In the genomic region with DNA sequence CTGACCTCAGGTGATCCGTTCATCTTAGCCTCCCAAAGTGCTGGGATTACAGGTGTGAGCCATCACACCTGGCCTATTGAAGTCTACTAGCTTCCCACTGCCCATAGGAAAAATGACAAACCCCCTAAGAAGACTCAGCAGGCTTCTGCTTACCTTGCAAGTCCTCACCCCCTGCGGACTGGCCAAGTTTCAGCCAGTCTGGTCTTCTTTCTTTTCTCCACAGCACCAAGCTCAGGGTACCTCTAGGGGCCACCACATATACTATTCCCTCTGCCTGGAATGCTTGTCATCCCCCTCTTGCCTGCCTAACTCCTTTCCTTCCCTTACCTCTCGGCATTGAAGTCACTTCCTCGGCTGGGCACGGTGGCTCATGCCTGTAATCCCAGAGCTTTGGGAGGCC, we compare ENCODE assay signal across 22 cellular contexts. TPM values are rescaled to one million over a fixed set of nuclear protein-coding genes. Genes with fewer than 3 reads are reported as not detected.
DNase-seq lines count a peak whose midpoint lies in the region; ATAC-seq, FAIRE-seq and TF ChIP-seq lines count a peak whose summit lies in the region.
"Had no signal": no experiment of that assay in that cellular context is flagged by ENCODE, and none has a peak within 500 bp of the region (broad histone marks: within the 10 kb centered on the region; RNA-seq: fewer than 3 reads in every experiment).

No MANE protein-coding gene starts in this region.

- CTCF ChIA-PET in RWPE1 (lab: Yijun Ruan, JAX) (no interaction called here), H1 (lab: Charles Lee; ENCODE audit: partially characterized antibody) (interaction anchor here (1.4 to 10.0 kb wide), 7 partner anchors 13 to 64 kb away, joined by 3 to 96 read pairs (median 5); no protein-coding TSS in a partner anchor)

- H3K4me3 Mint-ChIP-seq in GM23338 = no peak overlapping the region
- H3K4me3 Mint-ChIP-seq in activated T-helper 2 cell treated with anti-CD3 and anti-CD28 coated beads, Interferon-gamma antibody, Interleukin-2, Interleukin-4, amounts not matched to agents 10 μg/mL and 5 μg/mL and 100 μg/mL, durations not matched to agents 14 hours and 24 hours and 36 hours (ENCODE audit: low read depth) = no peak overlapping the region
- H3K4me3 Mint-ChIP-seq: CD4-positive, CD25-positive, alpha-beta regulatory T cell; CD8-positive, alpha-beta memory T cell had no signal

- intact Hi-C loops in kidney (cut with DNase I) = no loop called here
- intact Hi-C loops in activated T-helper 2 cell treated with anti-CD3 and anti-CD28 coated beads, Interferon-gamma antibody, Interleukin-2, Interleukin-4, amounts not matched to agents 10 μg/mL and 5 μg/mL and 100 μg/mL, durations not matched to agents 14 hours and 24 hours and 36 hours (cut with micrococcal nuclease) = no loop called here

- H3K9me2 ChIP-seq in GM23338 (ENCODE audit: insufficient read depth) (no peaks in the 10 kb centered on the region), MM.1S (replicated peaks; ENCODE audit: insufficient read depth, low read length) (no peaks in the 10 kb centered on the region)

- H3K4me1 Mint-ChIP-seq in GM23338 = peaks cover 31% of the 10 kb centered on the region
- peaks cover 13% of the 10 kb centered on the region for H3K4me1 Mint-ChIP-seq in activated T-helper 2 cell treated with anti-CD3 and anti-CD28 coated beads, Interferon-gamma antibody, Interleukin-2, Interleukin-4, amounts not matched to agents 10 μg/mL and 5 μg/mL and 100 μg/mL, durations not matched to agents 14 hours and 24 hours and 36 hours (ENCODE audit: low read depth)
- H3K4me1 Mint-ChIP-seq: CD8-positive, alpha-beta memory T cell had no signal

- no peak overlapping the region for H3K18ac ChIP-seq in H1 (ENCODE audit: extremely low read depth, low read length)

- no peak overlapping the region for H2BK12ac ChIP-seq in H1 (ENCODE audit: low read depth, low read length)

- H2AFZ ChIP-seq in GM23338 (no peak overlapping the region), H1 (ENCODE audit: low read length) (no peak overlapping the region), MM.1S (ENCODE audit: low read length) (no peak overlapping the region)
- H2AFZ ChIP-seq: GM23248 had no signal

- H2AK5ac ChIP-seq in H1 (ENCODE audit: low read depth, low read length) = no peak overlapping the region

- no peak overlapping the region for H2BK20ac ChIP-seq in H1 (ENCODE audit: low read length)

- H3K4ac ChIP-seq in H1 (replicated peaks; ENCODE audit: insufficient read length, low read depth, low read length) = no peak overlapping the region

- H3K4me1 ChIP-seq in GM23338 (ENCODE audit: insufficient read depth) (peaks cover 9% of the 10 kb centered on the region), H1 (replicated peaks in 1 of 4; ENCODE audit: control insufficient read depth in 3 of 4, insufficient read depth in 4 of 4, low read length in 3 of 4) (peaks cover 4 to 16% (median 10%) of the 10 kb centered on the region in 4 experiments), kidney (ENCODE audit: control insufficient read depth in 1 of 2, insufficient read depth in 1 of 2, low read depth in 1 of 2, low read length in 2 of 2) (peaks cover 21 to 24% of the 10 kb centered on the region in 2 donors), MM.1S (ENCODE audit: low read length) (peaks cover 13% of the 10 kb centered on the region)

- H3K23ac ChIP-seq in H1 (ENCODE audit: insufficient read length) = no peak overlapping the region

- H2BK5ac ChIP-seq in H1 (ENCODE audit: low read depth, low read length) = no peak overlapping the region

- POLR2A ChIA-PET in RWPE1 (lab: Yijun Ruan, JAX; ENCODE audit: low non-redundant PET) (no interaction called here), H1 (lab: Charles Lee; ENCODE audit: partially characterized antibody) (no interaction called here)

- H3K27ac ChIP-seq in GM23338 (ENCODE audit: low read depth) (no peak overlapping the region), RWPE1 (peak overlapping the region; percentile 27; the same call in 1 of the 2 replicates), H1 (ENCODE audit: low read depth, low read length) (no peak overlapping the region), kidney (ENCODE audit: low read depth in 2 of 2, low read length in 2 of 2) (no peak overlapping the region), MM.1S (ENCODE audit: low read length) (no peak overlapping the region)
- H3K27ac ChIP-seq: GM23248, KMS-11 had no signal

- WGBS in H1 (ENCODE audit: extremely low coverage in 1 of 2, insufficient coverage in 1 of 2, insufficient read length in 1 of 2, insufficient replicate concordance in 2 of 2, low coverage in 1 of 2, low lambda C conversion rate in 2 of 2, missing lambda C conversion rate in 1 of 2), 2 experiments = 60% methylated on average over 4 of the region's 5 CpGs; no CpG with 5 or more reads in 1 of the 2 experiments

- H3F3A ChIP-seq in GM23338 (replicated peaks; ENCODE audit: low read depth) = no peaks in the 10 kb centered on the region
- H3F3A ChIP-seq in MM.1S (ENCODE audit: insufficient read depth, low read length) = no peaks in the 10 kb centered on the region

- H3K36me3 ChIP-seq in GM23338 (ENCODE audit: insufficient read depth) = no peaks in the 10 kb centered on the region
- H3K36me3 ChIP-seq in H1 (ENCODE audit: control insufficient read depth in 2 of 4, insufficient read depth in 4 of 4, low read length in 3 of 4) = no peaks in the 10 kb centered on the region
- no peaks in the 10 kb centered on the region for H3K36me3 ChIP-seq in kidney (ENCODE audit: control insufficient read depth in 1 of 2, insufficient read depth in 2 of 2, low read length in 2 of 2)
- no peaks in the 10 kb centered on the region for H3K36me3 ChIP-seq in MM.1S (replicated peaks; ENCODE audit: insufficient read depth, low read length)
- H3K36me3 ChIP-seq: BE2C had no signal

- H3K79me2 ChIP-seq in GM23338 (replicated peaks; ENCODE audit: insufficient read depth) (no peaks in the 10 kb centered on the region), H1 (ENCODE audit: control insufficient read depth in 1 of 2, insufficient read depth in 2 of 2, low read length in 2 of 2) (no peaks in the 10 kb centered on the region), MM.1S (ENCODE audit: low read length) (no peaks in the 10 kb centered on the region)

- TF ChIP-seq CTCF in GM23338 (conservative IDR thresholded peaks at IDR 0.05; ENCODE audit: low read depth in 2 of 2) (0 out of 4 replicates have a peak, but pooled peaks of 1 of the 2 experiments have one; percentile 6), RWPE1 (conservative IDR thresholded peaks at IDR 0.05; ENCODE audit: low read depth) (no peak), H1 (IDR thresholded peaks at IDR 0.05; ENCODE audit: control extremely low read depth in 1 of 3, insufficient read depth in 1 of 3, low read depth in 1 of 3, low read length in 3 of 3) (no peak), kidney (IDR thresholded peaks at IDR 0.05; ENCODE audit: borderline replicate concordance, extremely low read depth, insufficient read depth) (no peak), MM.1S (IDR thresholded peaks at IDR 0.05; ENCODE audit: low read length) (no peak)

- no peak overlapping the region for H4K5ac ChIP-seq in H1 (ENCODE audit: insufficient read length, low read depth, low read length)

- H3K56ac ChIP-seq in H1 (replicated peaks; ENCODE audit: insufficient read length, low read depth, low read length) = no peak overlapping the region

- H3K27ac Mint-ChIP-seq in GM23338 = no peak overlapping the region
- no peak overlapping the region for H3K27ac Mint-ChIP-seq in activated T-helper 2 cell treated with anti-CD3 and anti-CD28 coated beads, Interferon-gamma antibody, Interleukin-2, Interleukin-4, amounts not matched to agents 10 μg/mL and 5 μg/mL and 100 μg/mL, durations not matched to agents 14 hours and 24 hours and 36 hours
- H3K27ac Mint-ChIP-seq: CD4-positive, CD25-positive, alpha-beta regulatory T cell; CD8-positive, alpha-beta memory T cell had no signal

- no peak overlapping the region for H2BK15ac ChIP-seq in H1 (ENCODE audit: low read length)

- FAIRE-seq in H1 (lab: Jason Lieb, UNC) (no peak), kidney (lab: Jason Lieb, UNC) (no peak)
- FAIRE-seq: GM12878 had no signal

- no peak for TF ChIP-seq EP300 in H1 (IDR thresholded peaks at IDR 0.05; ENCODE audit: borderline replicate concordance in 1 of 2, low read depth in 2 of 2, low read length in 2 of 2)

- no peak overlapping the region for H3K4me2 ChIP-seq in GM23338
- no peak overlapping the region for H3K4me2 ChIP-seq in H1 (ENCODE audit: insufficient read depth in 1 of 2, low read depth in 2 of 2, low read length in 2 of 2)
- H3K4me2 ChIP-seq in MM.1S (ENCODE audit: low read depth, low read length) = no peak overlapping the region
- H3K4me2 ChIP-seq: KMS-11 had no signal

- H3K9ac ChIP-seq in H1 (replicated peaks in 1 of 4; ENCODE audit: extremely low read depth in 1 of 4, low read depth in 3 of 4, low read length in 3 of 4) (no peak overlapping the region), kidney (ENCODE audit: low read length in 2 of 2) (no peak overlapping the region), MM.1S (ENCODE audit: low read length) (no peak overlapping the region)
- H3K9ac ChIP-seq: GM23248, KMS-11 had no signal

- no peak overlapping the region for H2BK120ac ChIP-seq in H1 (replicated peaks; ENCODE audit: low read depth, low read length)

- H3K14ac ChIP-seq in H1 (ENCODE audit: insufficient read length) = no peak overlapping the region

- H4K91ac ChIP-seq in H1 (replicated peaks; ENCODE audit: insufficient read length, low read length) = no peak overlapping the region

- TF ChIP-seq RAD21 in H1 (IDR thresholded peaks at IDR 0.05 in 1 of 2, conservative IDR thresholded peaks at IDR 0.05 in 1 of 2; ENCODE audit: low read depth in 2 of 2, low read length in 2 of 2) = no peak

- H3K36me3 Mint-ChIP-seq in GM23338 (ENCODE audit: low read depth) = no peaks in the 10 kb centered on the region; the same call in 2 of the 3 replicates
- H3K36me3 Mint-ChIP-seq in activated T-helper 2 cell treated with anti-CD3 and anti-CD28 coated beads, Interferon-gamma antibody, Interleukin-2, Interleukin-4, amounts not matched to agents 10 μg/mL and 5 μg/mL and 100 μg/mL, durations not matched to agents 14 hours and 24 hours and 36 hours (ENCODE audit: low read depth) = no peaks in the 10 kb centered on the region
- H3K36me3 Mint-ChIP-seq: CD4-positive, CD25-positive, alpha-beta regulatory T cell; CD8-positive, alpha-beta memory T cell had no signal

- H4K20me1 ChIP-seq in GM23338 (replicated peaks; ENCODE audit: insufficient read depth) (no peaks in the 10 kb centered on the region), H1 (replicated peaks in 1 of 2; ENCODE audit: control insufficient read depth in 1 of 2, insufficient read depth in 2 of 2, low read length in 2 of 2) (no peaks in the 10 kb centered on the region), MM.1S (ENCODE audit: insufficient read depth, low read length) (no peaks in the 10 kb centered on the region)

- no peak overlapping the region for H4K8ac ChIP-seq in H1 (ENCODE audit: extremely low read depth, insufficient read depth, low read length)

- DNase-seq in GM23338 (ENCODE audit: low spot score) (peak; percentile 47), RWPE1 (ENCODE audit: low spot score) (no peak), H1 (ENCODE audit: low read depth in 1 of 2, low spot score in 2 of 2) (no peak), kidney (peak; percentile 20), MM.1S (no peak), RPMI8226 (no peak)
- DNase-seq in activated T-helper 2 cell treated with anti-CD3 and anti-CD28 coated beads, Interferon-gamma antibody, Interleukin-2, Interleukin-4, amounts not matched to agents 10 μg/mL and 5 μg/mL and 100 μg/mL, durations not matched to agents 14 hours and 24 hours and 36 hours (ENCODE audit: low spot score) = no peak
- DNase-seq: ACHN; BE2C; C1 segment of cervical spinal cord; CD4-positive, CD25-positive, alpha-beta regulatory T cell; CD8-positive, alpha-beta memory T cell; COR-L47; DMS 273 treated with DMSO at 0.1 percent for 48 hours; DMS53; DND-41; EL; GM23248; H7 had no signal

- peak; percentile 29; the same call in 2 of the 3 replicates for ATAC-seq in GM23338
- ATAC-seq: GM12878 had no signal

- H3K9me3 Mint-ChIP-seq in GM23338 = no peaks in the 10 kb centered on the region
- H3K9me3 Mint-ChIP-seq in activated T-helper 2 cell treated with anti-CD3 and anti-CD28 coated beads, Interferon-gamma antibody, Interleukin-2, Interleukin-4, amounts not matched to agents 10 μg/mL and 5 μg/mL and 100 μg/mL, durations not matched to agents 14 hours and 24 hours and 36 hours = no peaks in the 10 kb centered on the region
- H3K9me3 Mint-ChIP-seq: CD8-positive, alpha-beta memory T cell had no signal

- H3K4me3 ChIP-seq in GM23338 (no peak overlapping the region), H1 (ENCODE audit: extremely low read depth in 1 of 4, insufficient read depth in 2 of 4, low read depth in 3 of 4, low read length in 4 of 4) (no peak overlapping the region), kidney (ENCODE audit: low read length in 2 of 2) (no peak overlapping the region), MM.1S (ENCODE audit: low read length) (no peak overlapping the region)
- H3K4me3 ChIP-seq: GM12878, GM23248 had no signal

- H3K27me3 Mint-ChIP-seq in GM23338 (ENCODE audit: insufficient read depth, low read depth, poor library complexity) = peaks cover 9% of the 10 kb centered on the region
- peaks cover 2% of the 10 kb centered on the region for H3K27me3 Mint-ChIP-seq in activated T-helper 2 cell treated with anti-CD3 and anti-CD28 coated beads, Interferon-gamma antibody, Interleukin-2, Interleukin-4, amounts not matched to agents 10 μg/mL and 5 μg/mL and 100 μg/mL, durations not matched to agents 14 hours and 24 hours and 36 hours (ENCODE audit: low read depth)
- H3K27me3 Mint-ChIP-seq: CD4-positive, CD25-positive, alpha-beta regulatory T cell had no signal

- no peaks in the 10 kb centered on the region for H3K27me3 ChIP-seq in GM23338 (ENCODE audit: insufficient read depth)
- no peaks in the 10 kb centered on the region for H3K27me3 ChIP-seq in H1 (replicated peaks in 1 of 4; ENCODE audit: control insufficient read depth in 3 of 4, extremely low read depth in 1 of 4, insufficient read depth in 3 of 4, low read length in 3 of 4)
- no peaks in the 10 kb centered on the region for H3K27me3 ChIP-seq in MM.1S (replicated peaks; ENCODE audit: insufficient read depth, low read length)
- H3K27me3 ChIP-seq: BE2C had no signal

- no peaks in the 10 kb centered on the region for H3K79me1 ChIP-seq in H1 (ENCODE audit: low read depth, low read length)

- TF ChIP-seq POLR2A in H1 (IDR thresholded peaks at IDR 0.05; ENCODE audit: control extremely low read depth in 1 of 2, low read depth in 2 of 2, low read length in 2 of 2) = no peak

- no peaks in the 10 kb centered on the region for H3K23me2 ChIP-seq in H1 (ENCODE audit: low read depth, low read length)

- H3K9me3 ChIP-seq in H1 (ENCODE audit: insufficient read depth in 2 of 2, low read depth in 1 of 2, low read length in 1 of 2) (no peaks in the 10 kb centered on the region), kidney (ENCODE audit: control insufficient read depth in 1 of 2, low read length in 2 of 2) (no peaks in the 10 kb centered on the region), MM.1S (replicated peaks; ENCODE audit: insufficient read depth, low read length) (no peaks in the 10 kb centered on the region)
- H3K9me3 ChIP-seq: BE2C had no signal

RNA-seq across cellular contexts. Expression of a gene that starts 31.2 kb away (rescaled TPM):
- 0.27 TPM in 1 of 2 replicates, not detected in the other for total RNA-seq in GM23338 (2014; rRNA removed; shearing (Covaris generic))
- polyA plus RNA-seq in GM23338 (2016; fragmentation: Nextera tagmentation; extraction: Ambion mirVana) (not detected in 2 replicates), H1 (2011; rRNA removed) (0.22 and 0.35 TPM in 2 replicates), kidney (ENCODE audit: insufficient read depth, low read depth, low replicate concordance) (9.3 TPM)
- 0.37 and 0.71 TPM in 2 replicates for total RNA-seq in H1 (2021; fragmentation: NEBNext Ultra II Directional; extraction: Animal tissue kit (Norgen Biotek cat#: 25700))
- polyA plus RNA-seq in H1 (2011; cell fraction: cytosol; rRNA removed) = 0.40 TPM
- polyA plus RNA-seq in H1 (2011; cell fraction: nucleus; rRNA removed) = 2.4 TPM
- 0.54 to 0.84 TPM (median 0.60 TPM) in 4 replicates for polyA plus RNA-seq in H1 (2012, experiment 1 of 2)
- 0.17 TPM for polyA plus RNA-seq in H1 (2012, experiment 2 of 2)
- 0.20 TPM for polyA plus RNA-seq in H1 (2013, experiment 1 of 2)
- 0.37 TPM for polyA plus RNA-seq in H1 (2013, experiment 2 of 2)
- 0.35 and 1.1 TPM in 2 replicates for polyA minus RNA-seq in H1 (2011; rRNA and poly(A)+ RNA removed)
- 1.5 TPM for polyA minus RNA-seq in H1 (2011; cell fraction: cytosol; rRNA and poly(A)+ RNA removed)
- 0.40 TPM for polyA minus RNA-seq in H1 (2011; cell fraction: nucleus; rRNA and poly(A)+ RNA removed)
- 156 TPM for total RNA-seq in kidney
- not detected in 2 replicates for total RNA-seq in activated T-helper 2 cell treated with anti-CD3 and anti-CD28 coated beads, Interferon-gamma antibody, Interleukin-2, Interleukin-4, amounts not matched to agents 10 μg/mL and 5 μg/mL and 100 μg/mL, durations not matched to agents 14 hours and 24 hours and 36 hours
- total RNA-seq: G401 had no signal
- polyA plus RNA-seq: CD8-positive, alpha-beta memory T cell had no signal

RNA-seq across cellular contexts. Expression of a gene that starts 41.9 kb away (rescaled TPM):
- 35.5 and 42.1 TPM in 2 replicates for total RNA-seq in GM23338 (2014; rRNA removed; shearing (Covaris generic))
- polyA plus RNA-seq in GM23338 (2016; fragmentation: Nextera tagmentation; extraction: Ambion mirVana) = 19.0 and 19.8 TPM in 2 replicates
- total RNA-seq in H1 (2021; fragmentation: NEBNext Ultra II Directional; extraction: Animal tissue kit (Norgen Biotek cat#: 25700)) = 50.1 and 54.3 TPM in 2 replicates
- polyA plus RNA-seq in H1 (2011; rRNA removed) = 19.7 and 26.1 TPM in 2 replicates
- 28.3 TPM for polyA plus RNA-seq in H1 (2011; cell fraction: cytosol; rRNA removed)
- 14.5 TPM for polyA plus RNA-seq in H1 (2011; cell fraction: nucleus; rRNA removed)
- polyA plus RNA-seq in H1 (2012, experiment 1 of 2) = 21.9 to 29.8 TPM (median 24.2 TPM) in 4 replicates
- polyA plus RNA-seq in H1 (2012, experiment 2 of 2) = 8.3 TPM
- 28.3 TPM for polyA plus RNA-seq in H1 (2013, experiment 1 of 2)
- 29.0 TPM for polyA plus RNA-seq in H1 (2013, experiment 2 of 2)
- polyA minus RNA-seq in H1 (2011; rRNA and poly(A)+ RNA removed) = 31.2 and 33.8 TPM in 2 replicates
- polyA minus RNA-seq in H1 (2011; cell fraction: cytosol; rRNA and poly(A)+ RNA removed) = 21.9 TPM
- 18.0 TPM for polyA minus RNA-seq in H1 (2011; cell fraction: nucleus; rRNA and poly(A)+ RNA removed)
- total RNA-seq in kidney = 37.6 TPM
- polyA plus RNA-seq in kidney (ENCODE audit: insufficient read depth, low read depth, low replicate concordance) = 15.8 TPM
- total RNA-seq in activated T-helper 2 cell treated with anti-CD3 and anti-CD28 coated beads, Interferon-gamma antibody, Interleukin-2, Interleukin-4, amounts not matched to agents 10 μg/mL and 5 μg/mL and 100 μg/mL, durations not matched to agents 14 hours and 24 hours and 36 hours = 37.8 and 39.4 TPM in 2 replicates

RNA-seq across cellular contexts. Expression of a gene that starts 53.6 kb away (rescaled TPM):
- total RNA-seq in GM23338 (2014; rRNA removed; shearing (Covaris generic)) = 58.0 and 69.3 TPM in 2 replicates
- polyA plus RNA-seq in GM23338 (2016; fragmentation: Nextera tagmentation; extraction: Ambion mirVana) (369 and 501 TPM in 2 replicates), H1 (2011; rRNA removed) (102 and 103 TPM in 2 replicates), kidney (ENCODE audit: insufficient read depth, low read depth, low replicate concordance) (74.3 TPM)
- total RNA-seq in H1 (2021; fragmentation: NEBNext Ultra II Directional; extraction: Animal tissue kit (Norgen Biotek cat#: 25700)) = 126 and 128 TPM in 2 replicates
- 142 TPM for polyA plus RNA-seq in H1 (2011; cell fraction: cytosol; rRNA removed)
- polyA plus RNA-seq in H1 (2011; cell fraction: nucleus; rRNA removed) = 251 TPM
- polyA plus RNA-seq in H1 (2012, experiment 1 of 2) = 169 to 344 TPM (median 176 TPM) in 4 replicates
- 16.5 TPM for polyA plus RNA-seq in H1 (2012, experiment 2 of 2)
- polyA plus RNA-seq in H1 (2013, experiment 1 of 2) = 286 TPM
- 257 TPM for polyA plus RNA-seq in H1 (2013, experiment 2 of 2)
- 15.2 and 22.5 TPM in 2 replicates for polyA minus RNA-seq in H1 (2011; rRNA and poly(A)+ RNA removed)
- polyA minus RNA-seq in H1 (2011; cell fraction: cytosol; rRNA and poly(A)+ RNA removed) = 26.9 TPM
- polyA minus RNA-seq in H1 (2011; cell fraction: nucleus; rRNA and poly(A)+ RNA removed) = 128 TPM
- total RNA-seq in kidney = 91.9 TPM
- 115 and 134 TPM in 2 replicates for total RNA-seq in activated T-helper 2 cell treated with anti-CD3 and anti-CD28 coated beads, Interferon-gamma antibody, Interleukin-2, Interleukin-4, amounts not matched to agents 10 μg/mL and 5 μg/mL and 100 μg/mL, durations not matched to agents 14 hours and 24 hours and 36 hours

Comparison
In these comparisons a context has a peak if more than half of its experiments do, and no peak if none do; other contexts are left out.
1. DNase-seq: peak in GM23338 (single experiment) and kidney (single experiment); none in RWPE1 (single experiment), H1 (0 of 2), activated T-helper 2 cell treated with anti-CD3 and anti-CD28 coated beads, Interferon-gamma antibody, Interleukin-2, Interleukin-4, amounts not matched to agents 10 μg/mL and 5 μg/mL and 100 μg/mL, durations not matched to agents 14 hours and 24 hours and 36 hours (single experiment), MM.1S (single experiment) and RPMI8226 (single experiment).
2. RNA of a gene that starts 31.2 kb away (total RNA-seq): 156 TPM in kidney (single experiment); 0.37 to 0.71 TPM in H1, 0.27 TPM in GM23338 and not detected in activated T-helper 2 cell treated with anti-CD3 and anti-CD28 coated beads, Interferon-gamma antibody, Interleukin-2, Interleukin-4, amounts not matched to agents 10 μg/mL and 5 μg/mL and 100 μg/mL, durations not matched to agents 14 hours and 24 hours and 36 hours; every median in the first group is over 10 times any median in the second.